In the genomic region with DNA sequence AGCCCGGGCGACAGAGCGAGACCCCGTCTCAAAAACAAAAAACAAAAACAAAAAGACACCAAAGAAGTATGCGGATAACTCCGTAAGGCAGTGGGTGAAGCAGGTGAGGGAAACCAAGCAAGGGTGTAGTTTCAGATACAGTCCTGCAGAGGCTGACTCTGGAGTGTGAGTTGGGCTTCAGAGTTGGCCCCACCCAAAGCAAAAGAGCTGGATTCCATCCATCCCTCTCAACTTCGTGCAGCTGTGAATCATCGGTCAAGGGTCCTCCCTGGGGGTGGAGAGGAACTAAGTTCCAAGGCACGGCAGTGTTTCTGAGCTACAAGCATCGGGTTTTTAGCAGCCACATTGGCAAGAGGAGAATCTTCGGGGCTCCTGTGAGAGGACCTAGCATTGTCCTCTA, we compare ENCODE assay signal across 1 cellular context.
TF ChIP-seq lines count a peak whose summit lies in the region.

No MANE protein-coding gene starts in this region.

TF ChIP-seq in H1, 55 proteins besides CTCF, POLR2A, EP300 and RAD21 (continued from another document):
- TF ChIP-seq NRF1 (IDR thresholded peaks at IDR 0.05; ENCODE audit: low read depth, low read length): no peak
- TF ChIP-seq, protein P1, sequence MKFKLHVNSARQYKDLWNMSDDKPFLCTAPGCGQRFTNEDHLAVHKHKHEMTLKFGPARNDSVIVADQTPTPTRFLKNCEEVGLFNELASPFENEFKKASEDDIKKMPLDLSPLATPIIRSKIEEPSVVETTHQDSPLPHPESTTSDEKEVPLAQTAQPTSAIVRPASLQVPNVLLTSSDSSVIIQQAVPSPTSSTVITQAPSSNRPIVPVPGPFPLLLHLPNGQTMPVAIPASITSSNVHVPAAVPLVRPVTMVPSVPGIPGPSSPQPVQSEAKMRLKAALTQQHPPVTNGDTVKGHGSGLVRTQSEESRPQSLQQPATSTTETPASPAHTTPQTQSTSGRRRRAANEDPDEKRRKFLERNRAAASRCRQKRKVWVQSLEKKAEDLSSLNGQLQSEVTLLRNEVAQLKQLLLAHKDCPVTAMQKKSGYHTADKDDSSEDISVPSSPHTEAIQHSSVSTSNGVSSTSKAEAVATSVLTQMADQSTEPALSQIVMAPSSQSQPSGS (IDR thresholded peaks at IDR 0.05; ENCODE audit: low read length): no peak
- TF ChIP-seq EZH2 (IDR thresholded peaks at IDR 0.05; ENCODE audit: low read depth, low read length, severe bottlenecking): no peak
- TF ChIP-seq MAFK (IDR thresholded peaks at IDR 0.05; ENCODE audit: low read depth, low read length): no peak
- TF ChIP-seq, protein P2, sequence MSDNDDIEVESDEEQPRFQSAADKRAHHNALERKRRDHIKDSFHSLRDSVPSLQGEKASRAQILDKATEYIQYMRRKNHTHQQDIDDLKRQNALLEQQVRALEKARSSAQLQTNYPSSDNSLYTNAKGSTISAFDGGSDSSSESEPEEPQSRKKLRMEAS (IDR thresholded peaks at IDR 0.05): no peak
- no peak for TF ChIP-seq TCF12 (IDR thresholded peaks at IDR 0.05; ENCODE audit: low read depth, low read length)
- TF ChIP-seq POU5F1 (IDR thresholded peaks at IDR 0.05; ENCODE audit: low read depth, low read length): no peak
